In the genomic region with DNA sequence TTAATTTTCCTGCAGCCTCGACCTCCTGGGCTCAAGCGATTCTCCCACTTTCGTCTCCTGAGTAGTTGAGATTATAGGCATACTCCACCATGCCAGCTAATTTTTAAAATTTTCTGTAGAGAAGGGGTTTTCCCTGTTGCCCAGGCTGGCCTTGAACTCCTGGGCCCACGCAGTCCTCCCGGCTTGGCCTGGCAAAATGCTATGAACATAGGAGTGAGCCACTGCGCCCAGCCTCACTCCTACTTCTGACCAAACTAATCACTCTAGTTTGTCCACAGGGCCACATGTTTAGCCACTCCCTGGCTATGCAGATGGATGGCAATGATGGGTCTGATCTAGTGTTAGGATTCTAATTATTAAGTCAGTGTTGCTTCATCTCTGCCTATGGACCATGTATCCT, we compare ENCODE assay signal across 27 cellular contexts.
"Had no signal": no experiment of that assay in that cellular context is flagged by ENCODE, and none has a peak within 500 bp of the region (broad histone marks: within the 10 kb centered on the region; RNA-seq: fewer than 3 reads in every experiment).

No MANE protein-coding gene starts in this region.

- H3K9me3 ChIP-seq: stomach, suprapubic skin, testis, thoracic aorta, thyroid gland, tibial artery, tibial nerve, transverse colon, upper lobe of left lung, upper lobe of right lung, uterus, vagina had no signal

- H3K36me3 ChIP-seq: suprapubic skin, thoracic aorta, thyroid gland, transverse colon, upper lobe of left lung, upper lobe of right lung, uterus had no signal

- H3K4me1 ChIP-seq: stomach, suprapubic skin, testis, thyroid gland, tibial artery, tibial nerve, transverse colon, upper lobe of left lung, upper lobe of right lung, uterus, vagina had no signal

- H3K27ac ChIP-seq: stomach, suprapubic skin, testis, thoracic aorta, thyroid gland, tibial artery, tibial nerve, transverse colon, upper lobe of left lung, upper lobe of right lung, uterus, vagina had no signal

- ATAC-seq: stimulated activated effector memory CD8-positive, alpha-beta T cell treated with anti-CD3 and anti-CD28 coated beads, Interleukin-12 subunit alpha, Interleukin-12 subunit beta, amount 100 ng/mL, for 72 hours; stimulated activated memory B cell treated with anti-CD40 and anti-IgM and Interleukin-4, amounts not matched to agents 10 μg/mL and 1 μg/mL and 100 μg/mL, for 72 hours; stimulated activated naive B cell treated with anti-CD40 and anti-IgM and Interleukin-4, amounts not matched to agents 10 μg/mL and 1 μg/mL and 100 μg/mL, for 72 hours; stimulated activated naive CD8-positive, alpha-beta T cell treated with anti-CD3 and anti-CD28 coated beads, Interleukin-15, amount 100 ng/mL, for 72 hours; stimulated activated naive CD8-positive, alpha-beta T cell treated with anti-CD3 and anti-CD28 coated beads, Interleukin-15, Interleukin-2, amounts not matched to agents 100 U/mL and 50 U/mL, for 24 hours; upper lobe of right lung had no signal

- H3K27me3 ChIP-seq: stomach, suprapubic skin, testis, thyroid gland, tibial artery, tibial nerve, transverse colon, upper lobe of left lung, upper lobe of right lung, uterus, vagina had no signal

- H3K4me3 ChIP-seq: stomach, suprapubic skin, testis, thoracic aorta, thyroid gland, tibial artery, tibial nerve, transverse colon, upper lobe of left lung, upper lobe of right lung, uterus, vagina had no signal

- DNase-seq: stimulated activated CD4-positive, alpha-beta T cell treated with anti-CD3 and anti-CD28 coated beads, Interleukin-2, amount 100 ng/mL, for 48 hours; stimulated activated CD4-positive, alpha-beta T cell treated with anti-CD3 and anti-CD28 coated beads, Interleukin-4, amount 100 ng/mL, for 1 hour; stimulated activated CD4-positive, alpha-beta T cell treated with anti-CD3 and anti-CD28 coated beads, Interleukin-4, amount 100 ng/mL, for 24 hours; stimulated activated CD4-positive, alpha-beta T cell treated with anti-CD3 and anti-CD28 coated beads, Interleukin-4, amount 100 ng/mL, for 4 hours; stimulated activated CD8-positive, alpha-beta memory T cell treated with anti-CD3 and anti-CD28 coated beads, Interleukin-4, amount 100 ng/mL, for 48 hours; stimulated activated naive B cell treated with anti-CD40 and anti-IgM and Interleukin-4, amounts not matched to agents 10 μg/mL and 1 μg/mL and 100 μg/mL, for 72 hours; stimulated activated naive CD4-positive, alpha-beta T cell; stimulated activated naive CD4-positive, alpha-beta T cell treated with Interleukin-2 at 50 U/mL for 16 hours; stimulated activated naive CD8-positive, alpha-beta T cell treated with anti-CD3 and anti-CD28 coated beads, Interleukin-15, amount 100 ng/mL, for 72 hours; stimulated activated naive CD8-positive, alpha-beta T cell treated with anti-CD3 and anti-CD28 coated beads, Interleukin-15, Interleukin-2, amounts not matched to agents 100 U/mL and 50 U/mL, for 24 hours; stomach; substantia nigra; testis; thyroid gland; tibial artery; transverse colon; trophoblast cell; upper lobe of left lung; upper lobe of right lung; uterus had no signal

- FAIRE-seq: urothelium cell line had no signal
